Comparison of ENCODE assay signal across 35 cellular contexts in genomic region chr3:111724694-111725093, GRCh38.
"Had no signal": no experiment of that assay in that cellular context is flagged by ENCODE, and none has a peak within 500 bp of the region (broad histone marks: within the 10 kb centered on the region; RNA-seq: fewer than 3 reads in every experiment).

No MANE protein-coding gene starts in this region.

- H3K9me3 Mint-ChIP-seq: activated B cell treated with CpG ODN at 0.5 μM for 24 hours; activated CD4-positive, alpha-beta memory T cell treated with anti-CD3 and anti-CD28 coated beads for 36 hours; activated naive CD4-positive, alpha-beta T cell treated with anti-CD3 and anti-CD28 coated beads for 36 hours; activated naive CD4-positive, alpha-beta T cell treated with anti-CD3 and anti-CD28 coated beads, Interleukin-2, amount 50 U/mL, for 72 hours; activated T-cell treated with anti-CD3 and anti-CD28 coated beads, Interleukin-2, amount 50 U/mL, for 4 hours; activated T-helper 1 cell treated with anti-CD3 and anti-CD28 coated beads, Interleukin-12 subunit alpha, Interleukin-12 subunit beta, Interleukin-2, Interleukin-4 antibody, amounts not matched to agents 30 ng/mL and 10 ng/mL and 1 ng/mL, durations not matched to agents 14 hours and 24 hours and 36 hours had no signal

- H3K27ac Mint-ChIP-seq: activated B cell treated with CpG ODN at 0.5 μM for 24 hours; activated CD4-positive, alpha-beta memory T cell treated with anti-CD3 and anti-CD28 coated beads for 36 hours; activated naive CD4-positive, alpha-beta T cell treated with anti-CD3 and anti-CD28 coated beads for 36 hours; activated naive CD4-positive, alpha-beta T cell treated with anti-CD3 and anti-CD28 coated beads, Interleukin-2, amount 50 U/mL, for 72 hours; activated T-helper 1 cell treated with anti-CD3 and anti-CD28 coated beads, Interleukin-12 subunit alpha, Interleukin-12 subunit beta, Interleukin-2, Interleukin-4 antibody, amounts not matched to agents 30 ng/mL and 10 ng/mL and 1 ng/mL, durations not matched to agents 14 hours and 24 hours and 36 hours had no signal

- H3K4me1 Mint-ChIP-seq: activated B cell treated with CpG ODN at 0.5 μM for 24 hours had no signal

- H3K4me3 ChIP-seq: adrenal gland had no signal

- H3K4me1 ChIP-seq: adrenal gland had no signal

- H3K27ac ChIP-seq: adrenal gland, RWPE1 had no signal

- H3K27me3 Mint-ChIP-seq: activated B cell treated with CpG ODN at 0.5 μM for 24 hours; activated CD4-positive, alpha-beta memory T cell treated with anti-CD3 and anti-CD28 coated beads for 36 hours; brain had no signal

- ATAC-seq: activated naive CD4-positive, alpha-beta T cell treated with anti-CD3 and anti-CD28 coated beads, Interleukin-2, amount 50 U/mL, for 72 hours; activated T-cell treated with anti-CD3 and anti-CD28 coated beads, Interleukin-2, amount 50 U/mL, for 4 hours; PC-3; Right ventricle myocardium inferior; SK-N-SH treated with all-trans-retinoic acid at 6 μM for 48 hours had no signal

- H3K36me3 ChIP-seq: adrenal gland had no signal

- H3K27me3 ChIP-seq: adrenal gland had no signal

- DNase-seq: activated B cell treated with CpG ODN at 0.5 μM for 24 hours; activated CD4-positive, alpha-beta memory T cell treated with anti-CD3 and anti-CD28 coated beads for 36 hours; activated CD4-positive, alpha-beta T cell treated with anti-CD3 and anti-CD28 coated beads for 4 hours; activated CD4-positive, alpha-beta T cell treated with anti-CD3 and anti-CD28 coated beads, Interleukin-2, amount 50 U/mL, for 1 hour; activated CD4-positive, CD25-positive, alpha-beta regulatory T cell treated with anti-CD3 and anti-CD28 coated beads, Interleukin-2, amount 50 U/mL, for 72 hours; activated CD8-positive, alpha-beta memory T cell treated with anti-CD3 and anti-CD28 coated beads, Interleukin-2, amount 50 U/mL, for 4 hours; activated gamma-delta T cell treated with Interleukin-2 at 50 U/mL for 16 hours; activated naive CD4-positive, alpha-beta T cell treated with anti-CD3 and anti-CD28 coated beads for 36 hours; activated T-cell treated with anti-CD3 and anti-CD28 coated beads for 4 hours; activated T-cell treated with anti-CD3 and anti-CD28 coated beads, Interleukin-2, amount 50 U/mL, for 4 hours; adrenal gland; caudate nucleus; cerebellar nuclear complex; KBM-7; NCI-H1092 treated with DMSO at 0.1 percent for 48 hours; NCI-H1417; NCI-H146; NCI-H187; NCI-H2029 treated with DMSO at 0.1 percent for 48 hours; NCI-H2107; NCI-H2171; NCI-H510A; NCI-H526; NCI-H748 treated with DMSO at 0.1 percent for 48 hours; NK-92 treated with Interleukin-12 subunit alpha and Interleukin-12 subunit beta, amount 100 ng/mL, for 24 hours; PC-3; SIG-M5; SW 1271; T-helper 1 cell had no signal

- H3K4me3 Mint-ChIP-seq: activated B cell treated with CpG ODN at 0.5 μM for 24 hours; activated CD4-positive, alpha-beta memory T cell treated with anti-CD3 and anti-CD28 coated beads for 36 hours; activated naive CD4-positive, alpha-beta T cell treated with anti-CD3 and anti-CD28 coated beads for 36 hours; activated T-cell treated with anti-CD3 and anti-CD28 coated beads, Interleukin-2, amount 50 U/mL, for 4 hours; activated T-helper 1 cell treated with anti-CD3 and anti-CD28 coated beads, Interleukin-12 subunit alpha, Interleukin-12 subunit beta, Interleukin-2, Interleukin-4 antibody, amounts not matched to agents 30 ng/mL and 10 ng/mL and 1 ng/mL, durations not matched to agents 14 hours and 24 hours and 36 hours; brain had no signal

- H3K9me3 ChIP-seq: adrenal gland had no signal
